ENCODE assay signal across 8 cellular contexts in genomic region chr1:20508411-20508771, GRCh38. TPM values are rescaled to one million over a fixed set of nuclear protein-coding genes. Genes with fewer than 3 reads are reported as not detected.
DNase-seq lines count a peak whose midpoint lies in the region; ATAC-seq and TF ChIP-seq lines count a peak whose summit lies in the region.

No MANE protein-coding gene starts in this region.

- H3K9ac ChIP-seq in mammary epithelial cell (ENCODE audit: insufficient read depth, low read length), result peak overlapping the region; percentile 83

- peaks cover 45% of the 10 kb centered on the region for H3K79me2 ChIP-seq in mammary epithelial cell (ENCODE audit: insufficient read depth, low read length)

- H3K27ac ChIP-seq in right atrium auricular region, result peak overlapping the region; percentile 89 to 91
- H3K27ac ChIP-seq in mammary epithelial cell (ENCODE audit: insufficient read depth, low read depth, low read length), result peak overlapping the region; percentile 88
- H3K27ac ChIP-seq in vagina, result peak overlapping the region; percentile 80

- dilution Hi-C loops in mammary epithelial cell (cut with HindIII; ENCODE audit: low sequenced_read_pairs), result no loop called here

- TF ChIP-seq CTCF in right atrium auricular region (IDR thresholded peaks at IDR 0.05) (no peak), mammary epithelial cell (conservative IDR thresholded peaks at IDR 0.05 in 1 of 2, IDR thresholded peaks at IDR 0.05 in 1 of 2; ENCODE audit: extremely low read depth in 1 of 2, insufficient read depth in 1 of 2, low read depth in 1 of 2, low read length in 2 of 2) (no peak), vagina (IDR thresholded peaks at IDR 0.05) (no peak)

- peak overlapping the region; percentile 94 for H2AFZ ChIP-seq in mammary epithelial cell (ENCODE audit: low read depth, low read length)

- H3K4me3 ChIP-seq in right atrium auricular region, result peak overlapping the region; percentile 92 to 94
- peak overlapping the region; percentile 95 to 98 (median 96) for H3K4me3 ChIP-seq in mammary epithelial cell (replicated peaks in 1 of 3; ENCODE audit: insufficient read depth in 1 of 3, low read depth in 2 of 3, low read length in 3 of 3)
- H3K4me3 ChIP-seq in mononuclear cell (ENCODE audit: low read length), result peak overlapping the region; percentile 96
- peak overlapping the region; percentile 90 to 98 for H3K4me3 ChIP-seq in vagina

- 58% methylated on average over 5 of the region's 5 CpGs for WGBS in mammary epithelial cell (ENCODE audit: low coverage, missing lambda C conversion rate)

- H3K27me3 ChIP-seq in right atrium auricular region (no peaks in the 10 kb centered on the region), mammary epithelial cell (ENCODE audit: insufficient read depth, low read length) (no peaks in the 10 kb centered on the region), mononuclear cell (ENCODE audit: insufficient read depth, low read length) (peaks cover 5% of the 10 kb centered on the region), vagina (no peaks in the 10 kb centered on the region)

- CTCF ChIA-PET in mammary epithelial cell (lab: Charles Lee; ENCODE audit: low non-redundant PET), result no interaction called here

- H4K20me1 ChIP-seq in mammary epithelial cell (ENCODE audit: insufficient read depth, low read length), result no peaks in the 10 kb centered on the region

- intact Hi-C loops in left ventricle myocardium superior (cut with micrococcal nuclease) (no loop called here), mammary epithelial cell (cut with micrococcal nuclease) (no loop called here), vagina (cut with DNase I) (no loop called here)

- ATAC-seq in left ventricle myocardium superior (no peak), HG03039 (IDR thresholded peaks at IDR 0.05; ENCODE audit: unreplicated experiment) (no peak)

- peaks cover 7% of the 10 kb centered on the region for H3K36me3 ChIP-seq in right atrium auricular region
- no peaks in the 10 kb centered on the region for H3K36me3 ChIP-seq in mammary epithelial cell (ENCODE audit: insufficient read depth, low read length)
- H3K36me3 ChIP-seq in vagina, result no peaks in the 10 kb centered on the region

- peak overlapping the region; percentile 96 for H3K4me2 ChIP-seq in mammary epithelial cell (ENCODE audit: insufficient read depth, low read depth, low read length)

- H3K9me3 ChIP-seq in right atrium auricular region, result no peaks in the 10 kb centered on the region
- H3K9me3 ChIP-seq in mammary epithelial cell (replicated peaks; ENCODE audit: insufficient read depth, low read length), result no peaks in the 10 kb centered on the region
- no peaks in the 10 kb centered on the region for H3K9me3 ChIP-seq in mononuclear cell (ENCODE audit: low read depth, low read length)
- no peaks in the 10 kb centered on the region for H3K9me3 ChIP-seq in vagina

- no peak for DNase-seq in right atrium auricular region (ENCODE audit: low spot score)
- DNase-seq in left ventricle myocardium superior, result no peak
- no peak for DNase-seq in mammary epithelial cell
- DNase-seq in vagina (ENCODE audit: extremely low spot score in 2 of 2), result no peak
- DNase-seq in nucleus accumbens (lab: John Stamatoyannopoulos, UW), result no peak
- DNase-seq in NCI-H1694 treated with DMSO at 0.1 percent for 48 hours (lab: John Stamatoyannopoulos, UW), result no peak

- TSS peak; percentile 69 for BruUV-seq in mammary epithelial cell (replicated peaks; lab: Mats Ljungman, UMichigan)

- in situ Hi-C loops in mammary epithelial cell (cut with MboI; ENCODE audit: low sequenced_read_pairs in 2 of 2), result no loop called here

- H3K4me1 ChIP-seq in right atrium auricular region (peaks cover 0 to 39% of the 10 kb centered on the region in 2 donors), mammary epithelial cell (ENCODE audit: insufficient read depth, low read length) (peaks cover 25% of the 10 kb centered on the region), mononuclear cell (ENCODE audit: insufficient read depth, low read length) (peaks cover 30% of the 10 kb centered on the region), vagina (peaks cover 27% of the 10 kb centered on the region)

- TF ChIP-seq POLR2A in vagina (IDR thresholded peaks at IDR 0.05), result no peak

RNA-seq across cellular contexts. Expression of gene MUL1, which starts 0.4 kb away (rescaled TPM):
- total RNA-seq in right atrium auricular region (10 to 100 TPM; 37.3 to 47.8 TPM), left ventricle myocardium superior (45.0 TPM), mammary epithelial cell (10 to 100 TPM; 46.6 to 51.7 TPM), mononuclear cell (29.0 TPM), vagina (19.9 TPM)
- polyA plus RNA-seq in mammary epithelial cell, result 41.2 TPM
- polyA minus RNA-seq in mammary epithelial cell, result 36.5 TPM

RNA-seq across cellular contexts. Expression of gene CAMK2N1, which starts 22.4 kb away (rescaled TPM):
- total RNA-seq in right atrium auricular region (10 to 100 TPM in 1 of 2 donors, 1 to 10 TPM in 1; 5.3 to 13.4 TPM), left ventricle myocardium superior (9.9 TPM), mammary epithelial cell (100 to 1,000 TPM in 1 of 2 donors, 10 to 100 TPM in 1; 22.0 to 105 TPM), mononuclear cell (0.73 TPM), vagina (18.9 TPM)
- 47.0 TPM for polyA plus RNA-seq in mammary epithelial cell
- polyA minus RNA-seq in mammary epithelial cell, result 48.4 TPM

RNA-seq across cellular contexts. Expression of gene FAM43B, which starts 44.0 kb away (rescaled TPM):
- total RNA-seq in right atrium auricular region (1 to 10 TPM; 1.4 to 1.7 TPM), left ventricle myocardium superior (2.5 TPM), mammary epithelial cell (under 1 TPM in 1 of 2 donors, not detected in 1; 0.49 TPM), mononuclear cell (not detected), vagina (not detected)
- polyA plus RNA-seq in mammary epithelial cell, result 0.28 TPM
- polyA minus RNA-seq in mammary epithelial cell, result not detected
